20 cellular contexts compared by ENCODE assay signal in the genomic region with DNA sequence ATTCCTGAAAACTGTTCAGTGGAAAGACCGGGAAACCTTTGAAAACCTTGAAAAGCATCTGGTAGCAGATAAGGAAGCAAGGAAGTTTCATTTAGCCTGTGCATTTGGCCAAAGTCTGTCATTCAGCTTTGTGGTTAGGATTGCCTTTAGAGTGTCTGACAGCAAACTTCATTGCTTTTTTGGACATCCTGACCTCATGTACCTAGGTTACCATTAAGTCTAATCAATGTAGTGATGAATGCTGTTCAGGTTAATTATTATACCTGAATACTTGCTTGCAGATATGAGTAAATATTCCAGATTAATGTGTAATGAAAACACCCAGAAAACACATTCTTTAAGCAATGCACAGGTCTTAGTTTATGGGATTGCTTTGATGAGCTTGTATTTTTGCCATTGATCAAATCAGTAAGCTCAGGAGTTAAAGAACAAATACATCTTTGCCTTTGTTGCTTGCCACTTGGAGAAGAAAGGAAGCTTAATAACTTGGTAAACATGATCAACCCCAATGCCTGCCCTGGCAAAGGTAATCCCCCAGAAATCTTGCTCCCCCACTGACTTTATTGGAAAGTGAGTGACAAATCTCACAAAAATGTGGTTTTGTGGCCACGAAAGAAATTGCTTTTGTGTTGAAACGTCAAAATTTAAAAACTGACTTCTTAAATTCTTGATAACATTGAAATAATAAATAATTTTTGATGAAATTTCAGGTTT.
DNase-seq lines count a peak whose midpoint lies in the region; ATAC-seq and TF ChIP-seq lines count a peak whose summit lies in the region.
"Had no signal": no experiment of that assay in that cellular context is flagged by ENCODE, and none has a peak within 500 bp of the region (broad histone marks: within the 10 kb centered on the region; RNA-seq: fewer than 3 reads in every experiment).

No MANE protein-coding gene starts in this region.

- H3K4me3 ChIP-seq in endodermal cell (ENCODE audit: low read length) = peak overlapping the region; percentile 24
- H3K4me3 ChIP-seq: HAP-1, stomach had no signal

- H3K9me3 ChIP-seq in endodermal cell (ENCODE audit: control insufficient read depth, low read length) = no peaks in the 10 kb centered on the region
- H3K9me3 ChIP-seq: HAP-1, stomach had no signal

- H3K27ac ChIP-seq in endodermal cell (ENCODE audit: low read depth, low read length) = no peak overlapping the region
- H3K27ac ChIP-seq: stomach had no signal

- H3K27me3 ChIP-seq in endodermal cell (ENCODE audit: control insufficient read depth, insufficient read depth, low read length, poor library complexity, severe bottlenecking) = no peaks in the 10 kb centered on the region
- H3K27me3 ChIP-seq: stomach had no signal

- H3K36me3 Mint-ChIP-seq in stimulated activated naive CD8-positive, alpha-beta T cell treated with anti-CD3 and anti-CD28 coated beads, Interleukin-15, Interleukin-2, amounts not matched to agents 100 ng/mL and 50 ng/mL, for 24 hours (ENCODE audit: low read depth) = no peaks in the 10 kb centered on the region
- H3K36me3 Mint-ChIP-seq in endodermal cell (ENCODE audit: low read depth) = no peaks in the 10 kb centered on the region
- H3K36me3 Mint-ChIP-seq in naive thymus-derived CD8-positive, alpha-beta T cell = no peaks in the 10 kb centered on the region
- H3K36me3 Mint-ChIP-seq: CD8-positive, alpha-beta T cell had no signal

- POLR2A ChIA-PET in naive thymus-derived CD8-positive, alpha-beta T cell (lab: Charles Lee) = no interaction called here

- no peak for DNase-seq in stimulated activated naive CD8-positive, alpha-beta T cell treated with anti-CD3 and anti-CD28 coated beads, Interleukin-15, amount 100 ng/mL, for 72 hours
- peak; percentile 66 for DNase-seq in M059J (ENCODE audit: low read depth)
- DNase-seq in endodermal cell = no peak
- DNase-seq in G401 (ENCODE audit: low spot score) = no peak
- DNase-seq in DMS79 (lab: John Stamatoyannopoulos, UW) = no peak
- DNase-seq in naive thymus-derived CD8-positive, alpha-beta T cell = no peak
- DNase-seq: activated B cell treated with CpG ODN at 0.5 μM for 24 hours; CD8-positive, alpha-beta T cell; hippocampal formation; kidney glomerular epithelial cell; NCI-H2029 treated with DMSO at 0.1 percent for 48 hours; NCI-H510A treated with DMSO at 0.1 percent for 48 hours; nephron progenitor cell; SHP77 treated with DMSO at 0.1 percent for 48 hours; stomach had no signal

- H3K4me1 Mint-ChIP-seq in stimulated activated naive CD8-positive, alpha-beta T cell treated with anti-CD3 and anti-CD28 coated beads, Interleukin-15, Interleukin-2, amounts not matched to agents 100 ng/mL and 50 ng/mL, for 24 hours (ENCODE audit: low read depth) = peaks cover 24% of the 10 kb centered on the region
- H3K4me1 Mint-ChIP-seq in stimulated activated naive CD8-positive, alpha-beta T cell treated with anti-CD3 and anti-CD28 coated beads, Interleukin-15, amount 100 ng/mL, for 72 hours = peaks cover 25% of the 10 kb centered on the region
- H3K4me1 Mint-ChIP-seq in endodermal cell = peaks cover 20% of the 10 kb centered on the region
- peaks cover 0 to 1% (median 0%) of the 10 kb centered on the region in 4 donors for H3K4me1 Mint-ChIP-seq in naive thymus-derived CD8-positive, alpha-beta T cell
- H3K4me1 Mint-ChIP-seq: activated B cell treated with CpG ODN at 0.5 μM for 24 hours had no signal

- no peak overlapping the region for H3K4me3 Mint-ChIP-seq in stimulated activated naive CD8-positive, alpha-beta T cell treated with anti-CD3 and anti-CD28 coated beads, Interleukin-15, Interleukin-2, amounts not matched to agents 100 ng/mL and 50 ng/mL, for 24 hours
- H3K4me3 Mint-ChIP-seq in stimulated activated naive CD8-positive, alpha-beta T cell treated with anti-CD3 and anti-CD28 coated beads, Interleukin-15, amount 100 ng/mL, for 72 hours = no peak overlapping the region
- no peak overlapping the region for H3K4me3 Mint-ChIP-seq in endodermal cell
- H3K4me3 Mint-ChIP-seq in naive thymus-derived CD8-positive, alpha-beta T cell = no peak overlapping the region
- H3K4me3 Mint-ChIP-seq: activated B cell treated with CpG ODN at 0.5 μM for 24 hours; activated T-helper 1 cell treated with anti-CD3 and anti-CD28 coated beads, Interleukin-12 subunit alpha, Interleukin-12 subunit beta, Interleukin-2, Interleukin-4 antibody, amounts not matched to agents 30 ng/mL and 10 ng/mL and 1 ng/mL, durations not matched to agents 14 hours and 24 hours and 36 hours; CD8-positive, alpha-beta T cell; nephron progenitor cell; T-helper 1 cell treated with Interleukin-12 subunit alpha and Interleukin-12 subunit beta and Interleukin-4 antibody, amounts not matched to agents 30 μg/mL and 1 μg/mL, for 36 hours had no signal

- H3K9ac ChIP-seq in endodermal cell (ENCODE audit: extremely low read depth, low read length, poor library complexity, severe bottlenecking) = no peak overlapping the region

- peak overlapping the region; percentile 54 for H3K27ac Mint-ChIP-seq in stimulated activated naive CD8-positive, alpha-beta T cell treated with anti-CD3 and anti-CD28 coated beads, Interleukin-15, Interleukin-2, amounts not matched to agents 100 ng/mL and 50 ng/mL, for 24 hours
- H3K27ac Mint-ChIP-seq in stimulated activated naive CD8-positive, alpha-beta T cell treated with anti-CD3 and anti-CD28 coated beads, Interleukin-15, amount 100 ng/mL, for 72 hours = no peak overlapping the region
- H3K27ac Mint-ChIP-seq in endodermal cell = no peak overlapping the region
- no peak overlapping the region for H3K27ac Mint-ChIP-seq in naive thymus-derived CD8-positive, alpha-beta T cell
- H3K27ac Mint-ChIP-seq: activated B cell treated with CpG ODN at 0.5 μM for 24 hours; CD8-positive, alpha-beta T cell; nephron progenitor cell had no signal

- TF ChIP-seq CTCF in endodermal cell (conservative IDR thresholded peaks at IDR 0.05) = no peak

- H3K9me3 Mint-ChIP-seq in stimulated activated naive CD8-positive, alpha-beta T cell treated with anti-CD3 and anti-CD28 coated beads, Interleukin-15, Interleukin-2, amounts not matched to agents 100 ng/mL and 50 ng/mL, for 24 hours = no peaks in the 10 kb centered on the region
- no peaks in the 10 kb centered on the region for H3K9me3 Mint-ChIP-seq in stimulated activated naive CD8-positive, alpha-beta T cell treated with anti-CD3 and anti-CD28 coated beads, Interleukin-15, amount 100 ng/mL, for 72 hours
- peaks cover under 1% of the 10 kb centered on the region for H3K9me3 Mint-ChIP-seq in endodermal cell
- no peaks in the 10 kb centered on the region for H3K9me3 Mint-ChIP-seq in naive thymus-derived CD8-positive, alpha-beta T cell
- H3K9me3 Mint-ChIP-seq: activated B cell treated with CpG ODN at 0.5 μM for 24 hours; activated T-helper 1 cell treated with anti-CD3 and anti-CD28 coated beads, Interleukin-12 subunit alpha, Interleukin-12 subunit beta, Interleukin-2, Interleukin-4 antibody, amounts not matched to agents 30 ng/mL and 10 ng/mL and 1 ng/mL, durations not matched to agents 14 hours and 24 hours and 36 hours; CD8-positive, alpha-beta T cell; T-helper 1 cell treated with Interleukin-12 subunit alpha and Interleukin-12 subunit beta and Interleukin-4 antibody, amounts not matched to agents 30 μg/mL and 1 μg/mL, for 36 hours had no signal

- 100% methylated on average over 1 to 2 of the region's 3 CpGs for WGBS in endodermal cell (ENCODE audit: insufficient coverage in 1 of 2, insufficient read length in 1 of 2), 2 experiments

- ATAC-seq in stimulated activated naive CD8-positive, alpha-beta T cell treated with anti-CD3 and anti-CD28 coated beads, Interleukin-15, amount 100 ng/mL, for 72 hours = no peak
- ATAC-seq in GM21381 (IDR thresholded peaks at IDR 0.05; ENCODE audit: unreplicated experiment) = no peak
- ATAC-seq in naive thymus-derived CD8-positive, alpha-beta T cell = no peak
- ATAC-seq: CD8-positive, alpha-beta T cell had no signal

- H3K27me3 Mint-ChIP-seq in stimulated activated naive CD8-positive, alpha-beta T cell treated with anti-CD3 and anti-CD28 coated beads, Interleukin-15, Interleukin-2, amounts not matched to agents 100 ng/mL and 50 ng/mL, for 24 hours = peaks cover 27% of the 10 kb centered on the region
- H3K27me3 Mint-ChIP-seq in stimulated activated naive CD8-positive, alpha-beta T cell treated with anti-CD3 and anti-CD28 coated beads, Interleukin-15, amount 100 ng/mL, for 72 hours = peaks cover 27% of the 10 kb centered on the region
- H3K27me3 Mint-ChIP-seq in endodermal cell (ENCODE audit: insufficient read depth) = peaks cover 2% of the 10 kb centered on the region
- H3K27me3 Mint-ChIP-seq in naive thymus-derived CD8-positive, alpha-beta T cell = peaks cover 0 to 6% (median 0%) of the 10 kb centered on the region in 5 donors

- in situ Hi-C loops in G401 (cut with HindIII; ENCODE audit: low sequenced_read_pairs) = loop anchor here (25.0 kb wide), 1 partner anchor 228 kb away; no protein-coding TSS in a partner anchor

- H3K36me3 ChIP-seq in endodermal cell (ENCODE audit: control insufficient read depth, insufficient read depth, low read length) = no peaks in the 10 kb centered on the region
- H3K36me3 ChIP-seq: HAP-1, stomach had no signal

- H3K4me1 ChIP-seq in endodermal cell (ENCODE audit: control insufficient read depth, insufficient read depth, low read length) = peaks cover 15% of the 10 kb centered on the region
- H3K4me1 ChIP-seq: HAP-1, stomach had no signal
